ENCODE assay signal across 8 cellular contexts in the genomic region with DNA sequence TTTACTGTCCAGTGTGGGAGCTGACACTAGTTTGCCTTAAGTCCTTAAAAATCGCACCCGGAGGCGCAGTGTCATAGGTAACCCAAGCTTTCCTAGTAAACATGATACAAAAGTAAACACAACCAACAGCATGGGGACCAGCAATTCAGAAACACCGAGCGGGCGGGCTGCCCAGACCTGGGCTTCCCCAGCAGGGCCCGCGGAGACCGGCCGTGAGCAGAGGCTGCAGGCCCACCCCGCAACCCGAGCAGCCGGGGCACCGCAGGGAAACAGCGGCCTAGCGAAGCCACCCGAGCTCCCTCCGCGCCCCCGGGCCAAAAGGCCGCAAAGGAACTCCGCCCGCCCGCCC. TPM values are rescaled to one million over a fixed set of nuclear protein-coding genes. Genes with fewer than 3 reads are reported as not detected.
A peak's percentile ranks its signal among the peaks of the same experiment; 100 is the strongest.
DNase-seq lines count a peak whose midpoint lies in the region; FAIRE-seq and TF ChIP-seq lines count a peak whose summit lies in the region.

No MANE protein-coding gene starts in this region.

- no peak overlapping the region for H3K56ac ChIP-seq in H9 (ENCODE audit: insufficient read length, low read depth, low read length)
- H3K56ac ChIP-seq in mesendoderm (ENCODE audit: low read length): peak overlapping the region; percentile 72

- H3K79me1 ChIP-seq in H9 (ENCODE audit: insufficient read depth, low read depth, low read length, poor library complexity, severe bottlenecking): no peaks in the 10 kb centered on the region
- H3K79me1 ChIP-seq in mesendoderm (ENCODE audit: low read length): peaks cover 8% of the 10 kb centered on the region

- H3K9me3 ChIP-seq in H9 (ENCODE audit: control insufficient read depth, low read depth, low read length) (no peaks in the 10 kb centered on the region), MG63 (no peaks in the 10 kb centered on the region), breast epithelium (no peaks in the 10 kb centered on the region)

- H3K27me3 Mint-ChIP-seq in H9 (ENCODE audit: low read depth): no peaks in the 10 kb centered on the region; the same call in none of the 2 replicates

- TF ChIP-seq POLR2A in breast epithelium (IDR thresholded peaks at IDR 0.05): no peak

- DNase-seq in GM12864 (ENCODE audit: low read depth) (peak; percentile 7), H9 (no peak), MG63 (no peak), breast epithelium (ENCODE audit: low spot score in 2 of 2) (peak in 1 of 2 donors; percentile 61), mesendoderm (no peak), mucosa of gallbladder (ENCODE audit: low spot score) (no peak), GM19239 (ENCODE audit: insufficient read length, low spot score) (no peak), GM19238 (ENCODE audit: insufficient read length, low spot score) (no peak)

- H3K9ac ChIP-seq in H9 (ENCODE audit: extremely low read depth, insufficient read length, low read length) (peak overlapping the region; percentile 72), mesendoderm (ENCODE audit: low read length) (peak overlapping the region; percentile 83)

- H4K5ac ChIP-seq in H9 (ENCODE audit: insufficient read length, low read depth, low read length) (no peak overlapping the region), mesendoderm (ENCODE audit: low read length) (no peak overlapping the region)

- TF ChIP-seq CTCF in GM12864 (IDR thresholded peaks at IDR 0.05; ENCODE audit: low read depth, low read length, missing control alignments) (no peak), H9 (conservative IDR thresholded peaks at IDR 0.05) (no peak), breast epithelium (IDR thresholded peaks at IDR 0.05) (no peak)

- H2BK120ac ChIP-seq in H9 (ENCODE audit: low read depth, low read length, poor library complexity, severe bottlenecking): no peak overlapping the region
- H2BK120ac ChIP-seq in mesendoderm (ENCODE audit: low read depth, low read length): no peak overlapping the region

- no peak overlapping the region for H4K91ac ChIP-seq in H9 (ENCODE audit: insufficient read length, low read depth, low read length)

- H3K36me3 ChIP-seq in MG63: peaks cover 5% of the 10 kb centered on the region
- no peaks in the 10 kb centered on the region for H3K36me3 ChIP-seq in breast epithelium
- H3K36me3 ChIP-seq in mesendoderm (ENCODE audit: control insufficient read depth, insufficient read depth, low read length): no peaks in the 10 kb centered on the region

- H3K23me2 ChIP-seq in H9 (ENCODE audit: insufficient read length, low read depth, low read length, poor library complexity, severe bottlenecking): peaks cover 3% of the 10 kb centered on the region

- H2AFZ ChIP-seq in H9 (ENCODE audit: low read length): no peak overlapping the region

- no peaks in the 10 kb centered on the region for H3K27me3 ChIP-seq in H9 (ENCODE audit: insufficient read depth, low read length)
- no peaks in the 10 kb centered on the region for H3K27me3 ChIP-seq in MG63
- H3K27me3 ChIP-seq in breast epithelium: no peaks in the 10 kb centered on the region
- H3K27me3 ChIP-seq in mesendoderm (ENCODE audit: insufficient read depth, low read length, poor library complexity): no peaks in the 10 kb centered on the region

- H2AK5ac ChIP-seq in H9 (ENCODE audit: insufficient read length, low read length) (no peak overlapping the region), mesendoderm (ENCODE audit: low read length) (no peak overlapping the region)

- H2BK5ac ChIP-seq in H9 (ENCODE audit: insufficient read length, low read length) (no peak overlapping the region), mesendoderm (ENCODE audit: low read length) (no peak overlapping the region)

- no peak overlapping the region for H3K4me3 Mint-ChIP-seq in H9

- H3K4me1 ChIP-seq in H9 (ENCODE audit: insufficient read depth, low read length): no peaks in the 10 kb centered on the region; the same call in 1 of the 2 replicates
- peaks cover 0 to 5% of the 10 kb centered on the region in 2 donors for H3K4me1 ChIP-seq in breast epithelium
- H3K4me1 ChIP-seq in mesendoderm (ENCODE audit: control insufficient read depth, low read depth, low read length): peaks cover 2% of the 10 kb centered on the region

- H3K18ac ChIP-seq in H9 (ENCODE audit: insufficient read length, low read depth, low read length): peak overlapping the region; percentile 59
- peak overlapping the region; percentile 57 for H3K18ac ChIP-seq in mesendoderm (ENCODE audit: low read length)

- H3K79me2 ChIP-seq in H9 (ENCODE audit: insufficient read depth, low read length) (peaks cover 13% of the 10 kb centered on the region; the same call in 1 of the 2 replicates), mesendoderm (ENCODE audit: control insufficient read depth, insufficient read depth, low read length) (peaks cover 22% of the 10 kb centered on the region)

- intact Hi-C loops in breast epithelium (cut with DNase I; ENCODE audit: low total_unique reads): loop anchor here (2.0 kb wide), 1 partner anchor 28 kb away; no protein-coding TSS in a partner anchor

- peaks cover 12 to 13% of the 10 kb centered on the region in 2 experiments for H3K4me1 Mint-ChIP-seq in H9

- WGBS in H9 (ENCODE audit: extremely low coverage, insufficient read length, low lambda C conversion rate): no CpG with 5 or more reads among the region's 24 CpGs
- WGBS in mesendoderm (ENCODE audit: extremely low coverage, insufficient coverage, low lambda C conversion rate): no CpG with 5 or more reads among the region's 24 CpGs

- no peaks in the 10 kb centered on the region for H4K20me1 ChIP-seq in H9 (ENCODE audit: control insufficient read depth, insufficient read depth, insufficient read length)

- no peak overlapping the region for H3K23ac ChIP-seq in H9 (ENCODE audit: insufficient read length, low read depth, low read length)
- H3K23ac ChIP-seq in mesendoderm (ENCODE audit: low read length): no peak overlapping the region

- H3K9me3 Mint-ChIP-seq in H9: no peaks in the 10 kb centered on the region; a peak in 1 of 5 replicates

- H2BK20ac ChIP-seq in H9 (ENCODE audit: low read depth, low read length, poor library complexity, severe bottlenecking): no peak overlapping the region

- H3K4me3 ChIP-seq in GM12864 (ENCODE audit: low read depth, low read length) (peak overlapping the region; percentile 60), MG63 (peak overlapping the region; percentile 76), breast epithelium (peak overlapping the region; percentile 79 to 81 (median 79)), mesendoderm (ENCODE audit: low read length) (peak overlapping the region; percentile 83)

- no peak overlapping the region for H3K27ac Mint-ChIP-seq in H9

- H3K4me2 ChIP-seq in H9 (ENCODE audit: insufficient read depth, insufficient read length, low read length) (peak overlapping the region; percentile 86), mesendoderm (ENCODE audit: low read length) (peak overlapping the region; percentile 13)

- peaks cover 0 to 6% (median 1%) of the 10 kb centered on the region in 3 experiments; a peak in 4 of 7 replicates for H3K36me3 Mint-ChIP-seq in H9 (ENCODE audit: insufficient read depth in 1 of 3, low read depth in 3 of 3)

- H3K27ac ChIP-seq in H9 (ENCODE audit: insufficient read length, low read depth, low read length) (no peak overlapping the region), breast epithelium (peak overlapping the region; percentile 87 to 89), mesendoderm (ENCODE audit: low read depth, low read length) (peak overlapping the region; percentile 83)

- H4K8ac ChIP-seq in H9 (replicated peaks; ENCODE audit: insufficient read length, low read depth, low read length) (no peak overlapping the region), mesendoderm (ENCODE audit: low read depth, low read length) (no peak overlapping the region)

- H2BK12ac ChIP-seq in H9 (ENCODE audit: insufficient read length, low read depth, low read length): no peak overlapping the region

- no peak overlapping the region for H3T11ph ChIP-seq in H9 (ENCODE audit: low read length)

- H3K4ac ChIP-seq in H9 (ENCODE audit: low read depth, low read length) (no peak overlapping the region), mesendoderm (ENCODE audit: low read depth, low read length) (peak overlapping the region; percentile 78)

- no peak overlapping the region for H2BK15ac ChIP-seq in H9 (ENCODE audit: low read depth, low read length)
- no peak overlapping the region for H2BK15ac ChIP-seq in mesendoderm (replicated peaks; ENCODE audit: low read depth)

- H3K14ac ChIP-seq in H9 (ENCODE audit: insufficient read depth, low read length): peak overlapping the region; percentile 70

- FAIRE-seq in GM19239 (lab: Jason Lieb, UNC): no peak

RNA-seq across cellular contexts. Expression of a gene that starts 0.3 kb away (rescaled TPM):
- total RNA-seq in H9 (2021) (16.6 and 18.8 TPM in 2 replicates), breast epithelium (10 to 100 TPM; 28.6 to 54.3 (median 49.8) TPM), mucosa of gallbladder (17.4 TPM)
- total RNA-seq in MG63 (2014; rRNA removed; shearing (Covaris generic); ENCODE audit: low replicate concordance): 5.0 and 6.6 TPM in 2 replicates
- polyA plus RNA-seq in mesendoderm (2013, experiment 1 of 2): 8.8 TPM
- 8.5 TPM for polyA plus RNA-seq in mesendoderm (2013, experiment 2 of 2)
